In the genomic region with DNA sequence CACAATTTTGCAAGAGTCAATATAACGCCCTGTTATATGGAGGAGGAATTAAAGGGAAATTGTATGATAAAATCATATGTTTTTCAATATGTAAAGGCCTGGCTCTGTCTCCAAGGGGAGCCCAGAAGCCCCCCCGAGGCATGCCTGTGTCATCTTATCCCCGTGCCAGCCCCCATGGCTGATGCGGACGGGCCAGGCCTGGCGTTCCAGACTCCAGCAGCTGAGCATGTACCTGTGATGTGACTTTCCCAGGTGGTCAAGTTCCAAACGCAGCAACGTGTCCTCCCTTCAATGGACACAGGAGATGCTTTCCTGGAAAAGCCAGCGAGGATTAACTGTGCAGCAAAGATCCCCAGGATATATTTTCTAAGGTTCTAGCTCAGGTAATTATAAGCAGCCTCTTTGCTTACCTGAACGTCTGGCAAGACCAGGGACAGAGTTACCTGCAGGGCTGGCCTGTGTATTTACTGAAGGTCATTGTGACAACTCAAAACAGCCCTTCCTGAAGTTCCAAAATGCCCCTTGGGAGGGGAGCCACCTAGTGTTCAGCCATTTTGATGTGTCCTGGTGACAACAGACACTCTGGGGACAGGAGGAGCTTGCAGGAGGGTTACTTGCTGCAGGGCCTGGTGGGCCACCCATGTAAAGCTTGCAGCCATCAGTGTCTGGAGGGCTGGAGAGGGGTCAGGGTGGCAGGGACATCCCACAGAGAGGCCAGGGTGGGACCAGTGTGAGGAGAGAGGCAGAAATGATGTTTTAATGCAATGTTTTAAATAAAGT, we compare ENCODE assay signal across 11 cellular contexts. TPM values are rescaled to one million over a fixed set of nuclear protein-coding genes. Genes with fewer than 3 reads are reported as not detected.
DNase-seq lines count a peak whose midpoint lies in the region; ATAC-seq and TF ChIP-seq lines count a peak whose summit lies in the region.
"Had no signal": no experiment of that assay in that cellular context is flagged by ENCODE, and none has a peak within 500 bp of the region (broad histone marks: within the 10 kb centered on the region; RNA-seq: fewer than 3 reads in every experiment).

No MANE protein-coding gene starts in this region.

- H4K20me1 ChIP-seq in BLaER1 treated with 17β-estradiol and CSF1 and Interleukin-3, amounts not matched to agents 10 nM and 100 nM, result no peaks in the 10 kb centered on the region
- H4K20me1 ChIP-seq in GM23338 (replicated peaks; ENCODE audit: insufficient read depth), result no peaks in the 10 kb centered on the region

- intact Hi-C loops in CD4-positive, alpha-beta T cell (cut with DNase I, micrococcal nuclease), result loop anchor here in 1 of 2 experiments (2.0 kb wide), 1 partner anchor 47 kb away; no protein-coding TSS in a partner anchor

- no peaks in the 10 kb centered on the region for H3K27me3 ChIP-seq in BLaER1 treated with 17β-estradiol and CSF1 and Interleukin-3, amounts not matched to agents 10 nM and 100 nM
- H3K27me3 ChIP-seq in GM23338 (ENCODE audit: insufficient read depth), result no peaks in the 10 kb centered on the region
- no peaks in the 10 kb centered on the region for H3K27me3 ChIP-seq in CD4-positive, alpha-beta T cell (ENCODE audit: control insufficient read depth, insufficient read depth, low read length)
- H3K27me3 ChIP-seq: tibial nerve had no signal

- ATAC-seq in GM23338, result no peak
- ATAC-seq in HG03139 (IDR thresholded peaks at IDR 0.05; ENCODE audit: unreplicated experiment), result no peak
- no peak for ATAC-seq in CD4-positive, alpha-beta T cell (ENCODE audit: poor library complexity)

- no peak overlapping the region for H3K4me3 Mint-ChIP-seq in GM23338
- H3K4me3 Mint-ChIP-seq in CD4-positive, alpha-beta T cell, result no peak overlapping the region

- peaks cover 67 to 100% (median 99%) of the 10 kb centered on the region in 10 experiments for H3K4me1 ChIP-seq in BLaER1 treated with 17β-estradiol and CSF1 and Interleukin-3, amounts not matched to agents 10 nM and 100 nM
- no peaks in the 10 kb centered on the region for H3K4me1 ChIP-seq in GM23338 (ENCODE audit: insufficient read depth)

- peak; percentile 24 to 57; a peak in 2 of 4 replicates for TF ChIP-seq CTCF in GM23338 (conservative IDR thresholded peaks at IDR 0.05; ENCODE audit: low read depth in 2 of 2)
- no peak for TF ChIP-seq CTCF in CD4-positive, alpha-beta T cell (IDR thresholded peaks at IDR 0.05)

- CTCF ChIA-PET in CD4-positive, alpha-beta T cell (lab: Charles Lee), result no interaction called here

- peak; percentile 28 for DNase-seq in GM23338 (ENCODE audit: low spot score)
- DNase-seq in RKO (ENCODE audit: low spot score), result peak; percentile 21
- peak; percentile 15 for DNase-seq in iPS DF 19.7 (ENCODE audit: low read depth, low spot score)
- no peak for DNase-seq in stimulated activated CD4-positive, alpha-beta T cell treated with anti-CD3 and anti-CD28 coated beads, Interleukin-4, amount 100 ng/mL, for 1 hour
- no peak for DNase-seq in CD4-positive, alpha-beta T cell
- DNase-seq in NCI-H1930 (lab: John Stamatoyannopoulos, UW), result no peak
- DNase-seq: SJCRH30 had no signal

- H3K36me3 ChIP-seq in BLaER1 treated with 17β-estradiol and CSF1 and Interleukin-3, amounts not matched to agents 10 nM and 100 nM, result no peaks in the 10 kb centered on the region
- no peaks in the 10 kb centered on the region for H3K36me3 ChIP-seq in GM23338 (ENCODE audit: insufficient read depth)
- H3K36me3 ChIP-seq: SJCRH30, tibial nerve had no signal

- no peak overlapping the region; the same call in 1 of the 2 replicates for H2AFZ ChIP-seq in GM23338

- H3K9me3 ChIP-seq in BLaER1 treated with 17β-estradiol and CSF1 and Interleukin-3, amounts not matched to agents 10 nM and 100 nM (replicated peaks in 1 of 11), result peaks cover 0 to 5% (median 0%) of the 10 kb centered on the region in 11 experiments; a peak in 5 of 22 replicates
- H3K9me3 ChIP-seq in CD4-positive, alpha-beta T cell (ENCODE audit: control insufficient read depth, low read length), result peaks cover 6% of the 10 kb centered on the region
- H3K9me3 ChIP-seq: tibial nerve had no signal

- peaks cover 11% of the 10 kb centered on the region for H3K4me1 Mint-ChIP-seq in GM23338
- no peaks in the 10 kb centered on the region for H3K4me1 Mint-ChIP-seq in CD4-positive, alpha-beta T cell (ENCODE audit: low read depth)

- peak overlapping the region in 9 of 11 experiments; percentile 80 to 90 (median 86); a peak in 15 of 22 replicates for H3K9ac ChIP-seq in BLaER1 treated with 17β-estradiol and CSF1 and Interleukin-3, amounts not matched to agents 10 nM and 100 nM

- no peaks in the 10 kb centered on the region for H3F3A ChIP-seq in GM23338 (replicated peaks; ENCODE audit: low read depth)

- H3K27me3 Mint-ChIP-seq in GM23338 (ENCODE audit: insufficient read depth, low read depth, poor library complexity), result peaks cover 10% of the 10 kb centered on the region
- no peaks in the 10 kb centered on the region for H3K27me3 Mint-ChIP-seq in CD4-positive, alpha-beta T cell

- no peaks in the 10 kb centered on the region; the same call in 2 of the 3 replicates for H3K36me3 Mint-ChIP-seq in GM23338 (ENCODE audit: low read depth)
- no peaks in the 10 kb centered on the region for H3K36me3 Mint-ChIP-seq in CD4-positive, alpha-beta T cell (ENCODE audit: low read depth)

- no peaks in the 10 kb centered on the region for H3K9me2 ChIP-seq in GM23338 (ENCODE audit: insufficient read depth)

- H3K4me3 ChIP-seq in BLaER1 treated with 17β-estradiol and CSF1 and Interleukin-3, amounts not matched to agents 10 nM and 100 nM, result 0 out of 20 replicates have a peak overlapping the region, but pooled peaks of 1 of the 10 experiments have one; percentile 18
- no peak overlapping the region for H3K4me3 ChIP-seq in GM23338
- H3K4me3 ChIP-seq: SJCRH30, tibial nerve had no signal

- H3K79me2 ChIP-seq in GM23338 (replicated peaks; ENCODE audit: insufficient read depth), result no peaks in the 10 kb centered on the region

- POLR2A ChIA-PET in CD4-positive, alpha-beta T cell (lab: Charles Lee), result interaction anchor here (0.6 kb wide), 1 partner anchor 24 kb away, joined by 3 read pairs; no protein-coding TSS in a partner anchor

- H3K27ac Mint-ChIP-seq in GM23338, result no peak overlapping the region; the same call in 1 of the 2 replicates
- H3K27ac Mint-ChIP-seq in CD4-positive, alpha-beta T cell, result no peak overlapping the region

- H3K27ac ChIP-seq in BLaER1 treated with 17β-estradiol and CSF1 and Interleukin-3, amounts not matched to agents 10 nM and 100 nM, result peak overlapping the region in 9 of 11 experiments; percentile 88 to 99 (median 95); a peak in 16 of 22 replicates
- H3K27ac ChIP-seq in GM23338 (ENCODE audit: low read depth), result no peak overlapping the region
- H3K27ac ChIP-seq in CD4-positive, alpha-beta T cell (ENCODE audit: low read depth, low read length), result no peak overlapping the region
- H3K27ac ChIP-seq: SJCRH30 had no signal

- H3K4me2 ChIP-seq in BLaER1 treated with 17β-estradiol and CSF1 and Interleukin-3, amounts not matched to agents 10 nM and 100 nM, result peak overlapping the region; percentile 81 to 94 (median 86)
- no peak overlapping the region for H3K4me2 ChIP-seq in GM23338

- H3K9me3 Mint-ChIP-seq in GM23338, result no peaks in the 10 kb centered on the region; the same call in 2 of the 3 replicates
- H3K9me3 Mint-ChIP-seq in CD4-positive, alpha-beta T cell, result no peaks in the 10 kb centered on the region

TF ChIP-seq in GM23338, 12 proteins besides CTCF, POLR2A, EP300 and RAD21:
- TF ChIP-seq POLR2AphosphoS5 (IDR thresholded peaks at IDR 0.05; ENCODE audit: low read depth) (no peak), ZNF331 (CRISPR knock-in tag; IDR thresholded peaks at IDR 0.05; ENCODE audit: low read depth) (no peak), JUNB (IDR thresholded peaks at IDR 0.05; ENCODE audit: unreplicated experiment) (no peak)

RNA-seq across cellular contexts. Expression of gene RNU6ATAC, which starts 53.3 kb away (rescaled TPM):
- not detected in 2 replicates for total RNA-seq in GM23338 (2014; rRNA removed; shearing (Covaris generic))
- not detected in 2 replicates for polyA plus RNA-seq in GM23338 (2016; fragmentation: Nextera tagmentation; extraction: Ambion mirVana)
- 10 to 100 TPM; 46.6 to 74.5 TPM for total RNA-seq in CD4-positive, alpha-beta T cell
- total RNA-seq: SJCRH30, tibial nerve had no signal
- polyA plus RNA-seq: endothelial cell of umbilical vein had no signal

Comparison
In these comparisons a context has a peak if more than half of its experiments do, and no peak if none do; other contexts are left out.
1. H3K27ac ChIP-seq: peak in BLaER1 treated with 17β-estradiol and CSF1 and Interleukin-3, amounts not matched to agents 10 nM and 100 nM (9 of 11); none in GM23338 (single experiment) and CD4-positive, alpha-beta T cell (single experiment).
2. DNase-seq: peak in GM23338 (single experiment), RKO (single experiment) and iPS DF 19.7 (single experiment); none in stimulated activated CD4-positive, alpha-beta T cell treated with anti-CD3 and anti-CD28 coated beads, Interleukin-4, amount 100 ng/mL, for 1 hour (single experiment), CD4-positive, alpha-beta T cell (0 of 10) and NCI-H1930 (0 of 2).
3. RNA of gene RNU6ATAC, which starts 53.3 kb away (total RNA-seq): 46.6 to 74.5 TPM in CD4-positive, alpha-beta T cell; not detected in GM23338; every median in the first group is over 10 times any median in the second.